Comparison of ENCODE assay signal across 9 cellular contexts in genomic region chr18:74292541-74292858, GRCh38. TPM values are rescaled to one million over a fixed set of nuclear protein-coding genes. Genes with fewer than 3 reads are reported as not detected.
A peak's percentile ranks its signal among the peaks of the same experiment; 100 is the strongest.
DNase-seq lines count a peak whose midpoint lies in the region; ATAC-seq, FAIRE-seq and TF ChIP-seq lines count a peak whose summit lies in the region.
"Had no signal": no experiment of that assay in that cellular context is flagged by ENCODE, and none has a peak within 500 bp of the region (broad histone marks: within the 10 kb centered on the region; RNA-seq: fewer than 3 reads in every experiment).

No MANE protein-coding gene starts in this region.

- H3F3A ChIP-seq in OCI-LY1 (ENCODE audit: insufficient read depth, low read length), result 0 out of 2 replicates have a peak, but pooled peaks cover 5% of the 10 kb centered on the region

- H3K4me1 Mint-ChIP-seq in CD8-positive, alpha-beta memory T cell, result peaks cover 8 to 24% (median 21%) of the 10 kb centered on the region in 3 donors

- no peak for DNase-seq in CD8-positive, alpha-beta memory T cell
- no peak for DNase-seq in endothelial cell of umbilical vein (ENCODE audit: low read depth, low spot score)
- no peak for DNase-seq in pancreas
- DNase-seq in hepatic stellate cell (ENCODE audit: low spot score), result no peak
- DNase-seq in NCI-H187 treated with DMSO at 0.1 percent for 48 hours (lab: John Stamatoyannopoulos, UW), result no peak

- peak overlapping the region; percentile 95 for H3K4me3 ChIP-seq in CD8-positive, alpha-beta memory T cell (ENCODE audit: low read length)
- peak overlapping the region; percentile 92 for H3K4me3 ChIP-seq in OCI-LY1 (ENCODE audit: low read depth, low read length, poor library complexity, severe bottlenecking)
- H3K4me3 ChIP-seq in endothelial cell of umbilical vein (replicated peaks in 1 of 3; ENCODE audit: insufficient read depth in 1 of 3, low read depth in 1 of 3, low read length in 3 of 3), result peak overlapping the region; percentile 19 to 79 (median 62)
- peak overlapping the region; percentile 57 to 93 (median 76) for H3K4me3 ChIP-seq in pancreas

- no peaks in the 10 kb centered on the region for H3K9me3 ChIP-seq in CD8-positive, alpha-beta memory T cell (ENCODE audit: low read length)
- H3K9me3 ChIP-seq in OCI-LY1 (ENCODE audit: low read length) (peaks cover 2% of the 10 kb centered on the region; the same call in 1 of the 2 replicates), endothelial cell of umbilical vein (replicated peaks; ENCODE audit: control insufficient read depth, insufficient read depth, low read length) (no peaks in the 10 kb centered on the region), pancreas (no peaks in the 10 kb centered on the region)

- no peaks in the 10 kb centered on the region for H3K9me3 Mint-ChIP-seq in CD8-positive, alpha-beta memory T cell

- FAIRE-seq in endothelial cell of umbilical vein (lab: Jason Lieb, UNC) (no peak), pancreas (lab: Jason Lieb, UNC) (no peak)

- H2AFZ ChIP-seq in OCI-LY1 (ENCODE audit: low read length) (peak overlapping the region; percentile 43; the same call in 1 of the 2 replicates), endothelial cell of umbilical vein (ENCODE audit: low read depth, low read length) (peak overlapping the region; percentile 82)

- H3K27ac ChIP-seq in CD8-positive, alpha-beta memory T cell (ENCODE audit: low read depth, low read length), result peak overlapping the region; percentile 25
- H3K27ac ChIP-seq in OCI-LY1 (ENCODE audit: low read depth, low read length, poor library complexity, severe bottlenecking), result peak overlapping the region; percentile 54
- no peak overlapping the region for H3K27ac ChIP-seq in endothelial cell of umbilical vein (ENCODE audit: insufficient read depth, low read depth, low read length)
- H3K27ac ChIP-seq in pancreas, result peak overlapping the region; percentile 49 to 92 (median 74)

- peak overlapping the region in 6 of 8 donors; percentile 26 to 97 (median 88) for H3K27ac Mint-ChIP-seq in CD8-positive, alpha-beta memory T cell

- ATAC-seq in pancreas (no peak), GM19452 (IDR thresholded peaks at IDR 0.05; ENCODE audit: unreplicated experiment) (no peak), GM21723 (IDR thresholded peaks at IDR 0.05; ENCODE audit: unreplicated experiment) (no peak)

- peak overlapping the region; percentile 70 for H3K9ac ChIP-seq in OCI-LY1 (ENCODE audit: low read length)
- no peak overlapping the region for H3K9ac ChIP-seq in endothelial cell of umbilical vein (replicated peaks; ENCODE audit: extremely low read depth, insufficient read depth, low read length)

- POLR2A ChIA-PET in CD8-positive, alpha-beta memory T cell (lab: Charles Lee), result no interaction called here
- POLR2A ChIA-PET in endothelial cell of umbilical vein (lab: Charles Lee), result no interaction called here

- H3K4me1 ChIP-seq in CD8-positive, alpha-beta memory T cell (ENCODE audit: insufficient read depth, low read length), result peaks cover 12% of the 10 kb centered on the region
- peaks cover 40% of the 10 kb centered on the region for H3K4me1 ChIP-seq in OCI-LY1 (ENCODE audit: insufficient read depth, low read length, severe bottlenecking)
- peaks cover 6% of the 10 kb centered on the region for H3K4me1 ChIP-seq in endothelial cell of umbilical vein (ENCODE audit: control insufficient read depth, extremely low read depth, insufficient read depth, low read length)
- peaks cover 0 to 16% (median 12%) of the 10 kb centered on the region in 3 donors for H3K4me1 ChIP-seq in pancreas

- H3K27me3 Mint-ChIP-seq in CD8-positive, alpha-beta memory T cell, result no peaks in the 10 kb centered on the region

- WGBS in pancreas, 2 donors, result 2 to 6% methylated on average over 4 of the region's 4 CpGs

- no peaks in the 10 kb centered on the region for H3K36me3 ChIP-seq in CD8-positive, alpha-beta memory T cell (ENCODE audit: insufficient read depth, low read length)
- H3K36me3 ChIP-seq in OCI-LY1 (ENCODE audit: insufficient read depth, low read length) (peaks cover 10% of the 10 kb centered on the region), endothelial cell of umbilical vein (ENCODE audit: control insufficient read depth in 2 of 2, extremely low read depth in 1 of 2, insufficient read depth in 2 of 2, low read length in 2 of 2) (no peaks in the 10 kb centered on the region), pancreas (no peaks in the 10 kb centered on the region)

- CTCF ChIA-PET in CD8-positive, alpha-beta memory T cell (lab: Charles Lee), result no interaction called here
- CTCF ChIA-PET in endothelial cell of umbilical vein (lab: Charles Lee), result interaction anchor here (1.6 kb wide), 1 partner anchor 50 kb away, joined by 6 read pairs; no protein-coding TSS in a partner anchor

- dilution Hi-C loops in endothelial cell of umbilical vein (cut with MboI; ENCODE audit: extremely low pct_ligation_motif_present, low sequenced_read_pairs), result no loop called here

- peaks cover 0 to 6% (median 5%) of the 10 kb centered on the region in 3 donors for H3K36me3 Mint-ChIP-seq in CD8-positive, alpha-beta memory T cell

- H4K20me1 ChIP-seq in OCI-LY1 (ENCODE audit: insufficient read depth, low read length) (no peaks in the 10 kb centered on the region), endothelial cell of umbilical vein (replicated peaks; ENCODE audit: control insufficient read depth, extremely low read depth, insufficient read depth, low read length) (no peaks in the 10 kb centered on the region)

- H3K9me1 ChIP-seq in endothelial cell of umbilical vein (replicated peaks; ENCODE audit: control insufficient read depth, extremely low read depth, insufficient read depth, low read length), result no peaks in the 10 kb centered on the region

- no TSS peak for BruUV-seq in endothelial cell of umbilical vein (replicated peaks; lab: Mats Ljungman, UMichigan)

- peak overlapping the region in 3 of 7 donors; percentile 92 to 99 (median 98) for H3K4me3 Mint-ChIP-seq in CD8-positive, alpha-beta memory T cell

- H3K79me2 ChIP-seq in OCI-LY1 (ENCODE audit: insufficient read depth, low read length), result peaks cover 9% of the 10 kb centered on the region; the same call in 1 of the 2 replicates
- H3K79me2 ChIP-seq in endothelial cell of umbilical vein (ENCODE audit: control insufficient read depth, insufficient read depth, low read length), result no peaks in the 10 kb centered on the region

- no peak for TF ChIP-seq POLR2A in endothelial cell of umbilical vein (IDR thresholded peaks at IDR 0.05; ENCODE audit: low read depth, low read length)

- no peaks in the 10 kb centered on the region for H3K9me2 ChIP-seq in OCI-LY1 (ENCODE audit: low read depth, low read length)

- no peaks in the 10 kb centered on the region for H3K27me3 ChIP-seq in CD8-positive, alpha-beta memory T cell (ENCODE audit: insufficient read depth, low read length, poor library complexity, severe bottlenecking)
- H3K27me3 ChIP-seq in OCI-LY1 (ENCODE audit: insufficient read depth, low read length) (no peaks in the 10 kb centered on the region), endothelial cell of umbilical vein (ENCODE audit: control insufficient read depth in 2 of 2, insufficient read depth in 2 of 2, low read length in 2 of 2) (no peaks in the 10 kb centered on the region), pancreas (no peaks in the 10 kb centered on the region)

- TF ChIP-seq CTCF in OCI-LY1 (IDR thresholded peaks at IDR 0.05; ENCODE audit: low read length), result no peak
- TF ChIP-seq CTCF in endothelial cell of umbilical vein (IDR thresholded peaks at IDR 0.05; ENCODE audit: extremely low read depth in 1 of 2, insufficient read depth in 1 of 2, low read depth in 1 of 2, low read length in 2 of 2), result no peak
- TF ChIP-seq CTCF in pancreas (IDR thresholded peaks at IDR 0.05), result no peak

- intact Hi-C loops in endothelial cell of umbilical vein (cut with micrococcal nuclease) (loop anchor here (1.0 to 5.0 kb wide), 5 partner anchors 34 to 305 kb away; partner anchors contain the start of genes CNDP2, FBXO15 and ZNF407), pancreas (cut with DNase I) (loop anchor here in 1 of 3 donors (5.0 kb wide), 1 partner anchor 60 kb away; no protein-coding TSS in a partner anchor)

- H3K4me2 ChIP-seq in OCI-LY1 (ENCODE audit: low read length) (peak overlapping the region; percentile 81), endothelial cell of umbilical vein (ENCODE audit: insufficient read depth, low read length) (peak overlapping the region; percentile 37)

TF ChIP-seq in endothelial cell of umbilical vein, 7 proteins besides CTCF, POLR2A, EP300 and RAD21:
- no peak for TF ChIP-seq MYC (IDR thresholded peaks at IDR 0.05; ENCODE audit: low read depth, low read length)
- no peak for TF ChIP-seq GATA2 (IDR thresholded peaks at IDR 0.05; ENCODE audit: insufficient read depth, insufficient read length, low read depth, low read length)
- TF ChIP-seq FOS (IDR thresholded peaks at IDR 0.05; ENCODE audit: borderline replicate concordance, insufficient read depth, low read length), result no peak
- no peak for TF ChIP-seq POLR2AphosphoS5 (IDR thresholded peaks at IDR 0.05; ENCODE audit: insufficient read depth, low read depth, low read length)
- TF ChIP-seq JUN (IDR thresholded peaks at IDR 0.05; ENCODE audit: borderline replicate concordance, insufficient read depth, insufficient read length, low read depth), result no peak
- TF ChIP-seq EZH2 (IDR thresholded peaks at IDR 0.05; ENCODE audit: borderline replicate concordance, low read depth, low read length, severe bottlenecking), result no peak

RNA-seq across cellular contexts. Expression of gene CYB5A, which starts 0.7 kb away (rescaled TPM):
- total RNA-seq in CD8-positive, alpha-beta memory T cell, result 10 to 100 TPM; 70.3 to 77.7 TPM
- 87.8 TPM for polyA plus RNA-seq in CD8-positive, alpha-beta memory T cell
- total RNA-seq in endothelial cell of umbilical vein (24.9 and 32.2 TPM in 2 replicates), pancreas (100 to 1,000 TPM; 120 to 228 (median 177) TPM)
- polyA plus RNA-seq in endothelial cell of umbilical vein (52.6 and 74.0 TPM in 2 replicates), pancreas (100 to 1,000 TPM; 135 to 178 TPM)
- polyA plus RNA-seq in endothelial cell of umbilical vein (2011; cell fraction: cytosol; rRNA removed), result 60.2 and 65.8 TPM in 2 replicates
- 17.0 and 24.4 TPM in 2 replicates for polyA plus RNA-seq in endothelial cell of umbilical vein (2011; cell fraction: nucleus; rRNA removed)
- 45.2 and 48.6 TPM in 2 replicates for polyA plus RNA-seq in endothelial cell of umbilical vein (2012)
- polyA minus RNA-seq in endothelial cell of umbilical vein, result 16.1 and 16.9 TPM in 2 replicates
- polyA minus RNA-seq in endothelial cell of umbilical vein (2011; cell fraction: cytosol; rRNA and poly(A)+ RNA removed), result not detected
- 2.4 and 5.8 TPM in 2 replicates for polyA minus RNA-seq in endothelial cell of umbilical vein (2011; cell fraction: nucleus; rRNA and poly(A)+ RNA removed)

RNA-seq across cellular contexts. Expression of gene C18orf63, which starts 23.1 kb away (rescaled TPM):
- total RNA-seq in CD8-positive, alpha-beta memory T cell, result not detected
- not detected for polyA plus RNA-seq in CD8-positive, alpha-beta memory T cell
- total RNA-seq in endothelial cell of umbilical vein (not detected in 2 replicates), pancreas (not detected)
- polyA plus RNA-seq in endothelial cell of umbilical vein (not detected in 2 replicates), pancreas (not detected)
- not detected in 2 replicates for polyA plus RNA-seq in endothelial cell of umbilical vein (2011; cell fraction: cytosol; rRNA removed)
- not detected in 2 replicates for polyA plus RNA-seq in endothelial cell of umbilical vein (2011; cell fraction: nucleus; rRNA removed)
- polyA plus RNA-seq in endothelial cell of umbilical vein (2012), result not detected in 2 replicates
- polyA minus RNA-seq in endothelial cell of umbilical vein, result not detected in 2 replicates
- not detected for polyA minus RNA-seq in endothelial cell of umbilical vein (2011; cell fraction: cytosol; rRNA and poly(A)+ RNA removed)
- not detected in 2 replicates for polyA minus RNA-seq in endothelial cell of umbilical vein (2011; cell fraction: nucleus; rRNA and poly(A)+ RNA removed)
- total RNA-seq: renal cortical epithelial cell had no signal
